32 cellular contexts compared by ENCODE assay signal in the genomic region with DNA sequence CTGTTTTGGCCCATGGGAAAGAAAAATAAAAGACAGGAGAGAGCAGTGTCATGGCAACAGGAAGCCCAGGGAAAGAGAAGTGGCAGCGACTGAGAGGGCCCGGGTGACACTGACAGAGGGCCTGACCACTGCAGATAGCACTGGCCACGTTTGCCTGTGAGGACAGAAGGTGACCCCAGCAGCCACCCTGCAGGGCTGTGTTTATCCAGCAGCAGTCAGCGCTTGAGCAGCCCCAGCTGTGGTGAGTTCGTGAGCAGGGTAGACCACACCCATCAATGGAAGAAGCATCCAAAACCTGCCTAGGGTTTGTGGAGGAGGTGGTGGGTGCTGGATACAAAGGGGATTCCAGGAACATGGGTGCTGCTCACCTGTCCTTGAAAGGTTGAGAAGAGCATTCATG.
"Had no signal": no experiment of that assay in that cellular context is flagged by ENCODE, and none has a peak within 500 bp of the region (broad histone marks: within the 10 kb centered on the region; RNA-seq: fewer than 3 reads in every experiment).

No MANE protein-coding gene starts in this region.

- H3K9me3 Mint-ChIP-seq: activated naive CD4-positive, alpha-beta T cell treated with anti-CD3 and anti-CD28 coated beads for 36 hours; activated T-cell treated with anti-CD3 and anti-CD28 coated beads, Interleukin-2, amount 50 U/mL, for 4 hours; activated T-cell treated with anti-CD3 and anti-CD28 coated beads, Interleukin-2, amount 50 U/mL, for 72 hours had no signal

- H3K4me3 Mint-ChIP-seq: activated B cell treated with CpG ODN at 0.5 μM for 24 hours; activated CD4-positive, alpha-beta memory T cell treated with anti-CD3 and anti-CD28 coated beads for 36 hours; activated CD4-positive, alpha-beta T cell treated with anti-CD3 and anti-CD28 coated beads, Interleukin-2, amount 10 ng/mL, durations not matched to agents 24 days and 14 days; activated CD8-positive, alpha-beta T cell treated with anti-CD3 and anti-CD28 coated beads for 36 hours; activated naive CD4-positive, alpha-beta T cell treated with anti-CD3 and anti-CD28 coated beads for 36 hours; activated naive CD8-positive, alpha-beta T cell treated with anti-CD3 and anti-CD28 coated beads for 36 hours; activated T-cell treated with anti-CD3 and anti-CD28 coated beads, Interleukin-2, amount 50 U/mL, for 4 hours; activated T-cell treated with anti-CD3 and anti-CD28 coated beads, Interleukin-2, amount 50 U/mL, for 72 hours; activated T-helper 1 cell treated with anti-CD3 and anti-CD28 coated beads, Interleukin-12 subunit alpha, Interleukin-12 subunit beta, Interleukin-2, Interleukin-4 antibody, amounts not matched to agents 30 ng/mL and 10 ng/mL and 1 ng/mL, durations not matched to agents 14 hours and 24 hours and 36 hours; activated T-helper 17 cell treated with anti-CD3 and anti-CD28 coated beads, Interleukin-2, amount 50 U/mL, for 72 hours; T-helper 1 cell treated with Interleukin-12 subunit alpha and Interleukin-12 subunit beta and Interleukin-4 antibody, amounts not matched to agents 30 μg/mL and 1 μg/mL, for 36 hours; T-helper 2 cell treated with Interferon-gamma antibody and Interleukin-4, amounts not matched to agents 5 μg/mL and 100 μg/mL, for 36 hours had no signal

- DNase-seq: activated B cell treated with CpG ODN at 0.5 μM for 24 hours; activated CD4-positive, alpha-beta memory T cell treated with anti-CD3 and anti-CD28 coated beads for 36 hours; activated CD4-positive, alpha-beta T cell treated with anti-CD3 and anti-CD28 coated beads for 4 hours; activated CD4-positive, alpha-beta T cell treated with anti-CD3 and anti-CD28 coated beads, Interleukin-2, amount 10 ng/mL, durations not matched to agents 24 days and 14 days; activated CD4-positive, alpha-beta T cell treated with anti-CD3 and anti-CD28 coated beads, Interleukin-2, amount 50 U/mL, for 1 hour; activated CD4-positive, alpha-beta T cell treated with anti-CD3 and anti-CD28 coated beads, Interleukin-2, amount 50 U/mL, for 4 hours; activated CD4-positive, CD25-positive, alpha-beta regulatory T cell treated with anti-CD3 and anti-CD28 coated beads, Interleukin-2, amount 50 U/mL, for 72 hours; activated CD8-positive, alpha-beta memory T cell treated with anti-CD3 and anti-CD28 coated beads, Interleukin-2, amount 50 U/mL, for 4 hours; activated CD8-positive, alpha-beta T cell treated with anti-CD3 and anti-CD28 coated beads for 36 hours; activated effector memory CD4-positive, alpha-beta T cell treated with anti-CD3 and anti-CD28 coated beads, Interleukin-2, amount 50 U/mL, for 16 hours; activated gamma-delta T cell treated with Interleukin-2 at 50 U/mL for 16 hours; activated naive CD4-positive, alpha-beta T cell; activated naive CD4-positive, alpha-beta T cell treated with anti-CD3 and anti-CD28 coated beads for 36 hours; activated naive CD4-positive, alpha-beta T cell treated with anti-CD3 and anti-CD28 coated beads, Interleukin-2, amount 50 U/mL, for 16 hours; activated naive CD8-positive, alpha-beta T cell treated with anti-CD3 and anti-CD28 coated beads for 36 hours; activated T-cell treated with anti-CD3 and anti-CD28 coated beads for 4 hours; activated T-cell treated with anti-CD3 and anti-CD28 coated beads, Interleukin-2, amount 50 U/mL, for 1 hour; activated T-cell treated with anti-CD3 and anti-CD28 coated beads, Interleukin-2, amount 50 U/mL, for 4 hours; activated T-cell treated with anti-CD3 and anti-CD28 coated beads, Interleukin-2, amount 50 U/mL, for 72 hours; adrenal gland; amniotic stem cell; aorta; body of pancreas; brain microvascular endothelial cell; central memory CD4-positive, alpha-beta T cell; T-helper 2 cell; T-helper 9 cell had no signal

- H3K36me3 Mint-ChIP-seq: activated CD4-positive, alpha-beta memory T cell treated with anti-CD3 and anti-CD28 coated beads for 36 hours; activated naive CD4-positive, alpha-beta T cell treated with anti-CD3 and anti-CD28 coated beads, Interleukin-2, amount 50 U/mL, for 72 hours; activated naive CD8-positive, alpha-beta T cell treated with anti-CD3 and anti-CD28 coated beads for 36 hours had no signal

- H3K27me3 Mint-ChIP-seq: activated B cell treated with CpG ODN at 0.5 μM for 24 hours; activated CD4-positive, alpha-beta memory T cell treated with anti-CD3 and anti-CD28 coated beads for 36 hours; activated CD4-positive, alpha-beta T cell treated with anti-CD3 and anti-CD28 coated beads, Interleukin-2, amount 10 ng/mL, durations not matched to agents 24 days and 14 days; activated CD8-positive, alpha-beta T cell treated with anti-CD3 and anti-CD28 coated beads for 36 hours; activated naive CD8-positive, alpha-beta T cell treated with anti-CD3 and anti-CD28 coated beads for 36 hours; activated T-helper 17 cell treated with anti-CD3 and anti-CD28 coated beads, Interleukin-2, amount 50 U/mL, for 72 hours had no signal

- H3K27ac Mint-ChIP-seq: activated B cell treated with CpG ODN at 0.5 μM for 24 hours; activated CD4-positive, alpha-beta memory T cell treated with anti-CD3 and anti-CD28 coated beads for 36 hours; activated CD4-positive, alpha-beta T cell treated with anti-CD3 and anti-CD28 coated beads, Interleukin-2, amount 10 ng/mL, durations not matched to agents 24 days and 14 days; activated CD8-positive, alpha-beta T cell treated with anti-CD3 and anti-CD28 coated beads for 36 hours; activated naive CD4-positive, alpha-beta T cell treated with anti-CD3 and anti-CD28 coated beads for 36 hours; activated naive CD4-positive, alpha-beta T cell treated with anti-CD3 and anti-CD28 coated beads, Interleukin-2, amount 50 U/mL, for 72 hours; activated naive CD8-positive, alpha-beta T cell treated with anti-CD3 and anti-CD28 coated beads for 36 hours; activated T-cell treated with anti-CD3 and anti-CD28 coated beads, Interleukin-2, amount 50 U/mL, for 72 hours; activated T-helper 1 cell treated with anti-CD3 and anti-CD28 coated beads, Interleukin-12 subunit alpha, Interleukin-12 subunit beta, Interleukin-2, Interleukin-4 antibody, amounts not matched to agents 30 ng/mL and 10 ng/mL and 1 ng/mL, durations not matched to agents 14 hours and 24 hours and 36 hours; activated T-helper 17 cell treated with anti-CD3 and anti-CD28 coated beads, Interleukin-2, amount 50 U/mL, for 72 hours; T-helper 1 cell treated with Interleukin-12 subunit alpha and Interleukin-12 subunit beta and Interleukin-4 antibody, amounts not matched to agents 30 μg/mL and 1 μg/mL, for 36 hours; T-helper 2 cell treated with Interferon-gamma antibody and Interleukin-4, amounts not matched to agents 5 μg/mL and 100 μg/mL, for 36 hours had no signal

- ATAC-seq: activated CD8-positive, alpha-beta T cell treated with anti-CD3 and anti-CD28 coated beads for 36 hours; activated naive CD4-positive, alpha-beta T cell treated with anti-CD3 and anti-CD28 coated beads, Interleukin-2, amount 50 U/mL, for 72 hours; activated T-cell treated with anti-CD3 and anti-CD28 coated beads, Interleukin-2, amount 50 U/mL, for 4 hours; activated T-cell treated with anti-CD3 and anti-CD28 coated beads, Interleukin-2, amount 50 U/mL, for 72 hours; activated T-helper 17 cell treated with anti-CD3 and anti-CD28 coated beads, Interleukin-2, amount 50 U/mL, for 72 hours; body of pancreas had no signal

- H3K4me1 Mint-ChIP-seq: activated B cell treated with CpG ODN at 0.5 μM for 24 hours; activated CD4-positive, alpha-beta T cell treated with anti-CD3 and anti-CD28 coated beads, Interleukin-2, amount 10 ng/mL, durations not matched to agents 24 days and 14 days; activated naive CD8-positive, alpha-beta T cell treated with anti-CD3 and anti-CD28 coated beads for 36 hours; activated T-helper 17 cell treated with anti-CD3 and anti-CD28 coated beads, Interleukin-2, amount 50 U/mL, for 72 hours had no signal
